ENCODE assay signal across 11 cellular contexts in the genomic region with DNA sequence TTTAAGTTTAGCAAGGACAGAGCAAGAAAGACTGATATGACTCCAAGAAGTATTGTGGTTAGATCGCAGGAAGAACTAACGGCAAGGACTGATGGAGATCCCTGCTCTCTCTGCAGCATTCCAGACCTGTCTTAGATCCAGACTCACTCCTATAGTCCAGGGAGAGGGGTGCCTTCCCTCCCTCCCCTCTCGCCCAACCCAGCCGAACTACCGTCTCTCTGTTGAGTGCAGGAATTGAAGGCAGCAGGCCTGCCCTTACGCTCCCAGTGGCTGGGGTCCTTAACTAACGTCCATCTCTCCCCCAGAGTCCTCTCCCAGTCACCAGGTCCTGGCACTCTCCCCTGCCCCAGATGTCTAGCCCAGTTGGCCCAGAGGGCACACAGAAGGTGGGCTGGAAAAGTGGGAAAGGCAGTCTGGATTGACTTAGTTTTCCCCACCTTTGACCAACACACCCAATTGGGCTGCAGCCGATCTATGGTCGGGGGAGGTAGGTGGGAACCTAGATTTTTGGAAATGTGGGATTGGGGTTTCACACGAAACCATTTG. TPM values are rescaled to one million over a fixed set of nuclear protein-coding genes. Genes with fewer than 3 reads are reported as not detected.
DNase-seq lines count a peak whose midpoint lies in the region; ATAC-seq, FAIRE-seq and TF ChIP-seq lines count a peak whose summit lies in the region.
"Had no signal": no experiment of that assay in that cellular context is flagged by ENCODE, and none has a peak within 500 bp of the region (broad histone marks: within the 10 kb centered on the region; RNA-seq: fewer than 3 reads in every experiment).

No MANE protein-coding gene starts in this region.

- TF ChIP-seq CTCF in bronchial epithelial cell (IDR thresholded peaks at IDR 0.05; ENCODE audit: insufficient read depth, low read length, severe bottlenecking): no peak

- H3K9me3 Mint-ChIP-seq in stimulated activated naive CD8-positive, alpha-beta T cell treated with anti-CD3 and anti-CD28 coated beads, Interleukin-15, amount 100 ng/mL, for 72 hours: no peaks in the 10 kb centered on the region

- H3K27ac ChIP-seq in mesodermal cell (ENCODE audit: low read depth, low read length, severe bottlenecking): peak overlapping the region; percentile 80
- H3K27ac ChIP-seq: left lung had no signal

- no peak for ATAC-seq in stimulated activated naive CD8-positive, alpha-beta T cell treated with anti-CD3 and anti-CD28 coated beads, Interleukin-15, amount 100 ng/mL, for 72 hours
- no peak for ATAC-seq in stimulated activated naive CD8-positive, alpha-beta T cell treated with anti-CD3 and anti-CD28 coated beads, Interleukin-15, Interleukin-2, amounts not matched to agents 100 U/mL and 50 U/mL, for 24 hours
- ATAC-seq in GM19455 (IDR thresholded peaks at IDR 0.05; ENCODE audit: unreplicated experiment): no peak

- 3 to 39% methylated on average over 4 to 5 of the region's 10 CpGs for WGBS in mesodermal cell (ENCODE audit: insufficient coverage in 2 of 2), 2 experiments

- peaks cover 17% of the 10 kb centered on the region for H3K36me3 ChIP-seq in bronchial epithelial cell (ENCODE audit: control insufficient read depth, insufficient read depth, low read length)
- peaks cover 28% of the 10 kb centered on the region for H3K36me3 ChIP-seq in mesodermal cell (ENCODE audit: control insufficient read depth, insufficient read depth, low read length)
- H3K36me3 ChIP-seq: left lung had no signal

- H3K9me3 ChIP-seq in mesodermal cell (ENCODE audit: control insufficient read depth, low read length): no peaks in the 10 kb centered on the region
- H3K9me3 ChIP-seq: left lung had no signal

- peak overlapping the region; percentile 2 to 66 for H3K4me3 Mint-ChIP-seq in stimulated activated naive CD8-positive, alpha-beta T cell treated with anti-CD3 and anti-CD28 coated beads, Interleukin-15, amount 100 ng/mL, for 72 hours

- no peak overlapping the region for H3K27ac Mint-ChIP-seq in stimulated activated naive CD8-positive, alpha-beta T cell treated with anti-CD3 and anti-CD28 coated beads, Interleukin-15, amount 100 ng/mL, for 72 hours

- no peak for FAIRE-seq in bronchial epithelial cell (lab: Jason Lieb, UNC)

- peaks cover 48% of the 10 kb centered on the region for H3K4me1 Mint-ChIP-seq in stimulated activated naive CD8-positive, alpha-beta T cell treated with anti-CD3 and anti-CD28 coated beads, Interleukin-15, amount 100 ng/mL, for 72 hours

- H3K4me3 ChIP-seq in bronchial epithelial cell (ENCODE audit: low read depth, low read length): peak overlapping the region; percentile 60
- peak overlapping the region; percentile 65 for H3K4me3 ChIP-seq in mesodermal cell (ENCODE audit: extremely low read depth, insufficient read depth, low read length, poor library complexity, severe bottlenecking)

- H3K27me3 Mint-ChIP-seq in stimulated activated naive CD8-positive, alpha-beta T cell treated with anti-CD3 and anti-CD28 coated beads, Interleukin-15, amount 100 ng/mL, for 72 hours: peaks cover 70% of the 10 kb centered on the region

- H3K27me3 ChIP-seq in bronchial epithelial cell (ENCODE audit: control insufficient read depth, insufficient read depth, low read length): no peaks in the 10 kb centered on the region

- peaks cover 48% of the 10 kb centered on the region for H3K4me1 ChIP-seq in mesodermal cell (ENCODE audit: control insufficient read depth, insufficient read depth, low read length, poor library complexity, severe bottlenecking)

- DNase-seq in stimulated activated naive CD8-positive, alpha-beta T cell treated with anti-CD3 and anti-CD28 coated beads, Interleukin-15, amount 100 ng/mL, for 72 hours: no peak
- DNase-seq in stimulated activated naive CD8-positive, alpha-beta T cell treated with anti-CD3 and anti-CD28 coated beads, Interleukin-15, Interleukin-2, amounts not matched to agents 100 U/mL and 50 U/mL, for 24 hours: no peak
- DNase-seq in bronchial epithelial cell (ENCODE audit: low read depth): no peak
- no peak for DNase-seq in cerebellar cortex (ENCODE audit: low spot score)
- DNase-seq in NCI-H146 (lab: John Stamatoyannopoulos, UW): no peak
- no peak for DNase-seq in dermis blood vessel endothelial cell
- DNase-seq: effector CD8-positive, alpha-beta T cell; NCI-H774 had no signal

RNA-seq across cellular contexts. Expression of a gene that starts 1.1 kb away (rescaled TPM):
- 5.3 and 112 TPM in 2 replicates for total RNA-seq in bronchial epithelial cell
- polyA plus RNA-seq in mesodermal cell (2013, experiment 1 of 2): 675 TPM
- polyA plus RNA-seq in mesodermal cell (2013, experiment 2 of 2): 571 TPM
- total RNA-seq in dermis blood vessel endothelial cell: 0.34 TPM in 1 of 2 replicates, not detected in the other

RNA-seq across cellular contexts. Expression of a gene that starts 24.0 kb away (rescaled TPM):
- total RNA-seq in bronchial epithelial cell (14.7 and 20.2 TPM in 2 replicates), dermis blood vessel endothelial cell (11.8 and 13.3 TPM in 2 replicates)
- polyA plus RNA-seq in mesodermal cell (2013, experiment 1 of 2): 31.7 TPM
- 24.9 TPM for polyA plus RNA-seq in mesodermal cell (2013, experiment 2 of 2)

RNA-seq across cellular contexts. Expression of a gene that starts 24.3 kb away (rescaled TPM):
- total RNA-seq in bronchial epithelial cell (7.9 and 10.6 TPM in 2 replicates), dermis blood vessel endothelial cell (8.7 and 11.7 TPM in 2 replicates)
- 31.7 TPM for polyA plus RNA-seq in mesodermal cell (2013, experiment 1 of 2)
- polyA plus RNA-seq in mesodermal cell (2013, experiment 2 of 2): 24.1 TPM

RNA-seq across cellular contexts. Expression of a gene that starts 27.0 kb away (rescaled TPM):
- total RNA-seq in bronchial epithelial cell: under 0.01 TPM in 1 of 2 replicates, not detected in the other
- polyA plus RNA-seq in mesodermal cell (2013, experiment 1 of 2): 217 TPM
- polyA plus RNA-seq in mesodermal cell (2013, experiment 2 of 2): 200 TPM
- total RNA-seq in dermis blood vessel endothelial cell: 65.6 and 78.8 TPM in 2 replicates

RNA-seq across cellular contexts. Expression of a gene that starts 36.6 kb away (rescaled TPM):
- total RNA-seq in bronchial epithelial cell (60.3 and 74.1 TPM in 2 replicates), dermis blood vessel endothelial cell (31.0 and 34.7 TPM in 2 replicates)
- polyA plus RNA-seq in mesodermal cell (2013, experiment 1 of 2): 42.2 TPM
- polyA plus RNA-seq in mesodermal cell (2013, experiment 2 of 2): 38.4 TPM
